ENCODE assay signal across 8 cellular contexts in genomic region chr7:140517546-140518369, GRCh38. TPM values are rescaled to one million over a fixed set of nuclear protein-coding genes. Genes with fewer than 3 reads are reported as not detected.
DNase-seq lines count a peak whose midpoint lies in the region; ATAC-seq, FAIRE-seq and TF ChIP-seq lines count a peak whose summit lies in the region.

No MANE protein-coding gene starts in this region.

- H3K4me1 ChIP-seq in SJSA1 (replicated peaks): peaks cover 8% of the 10 kb centered on the region
- H3K4me1 ChIP-seq in pancreas: no peaks in the 10 kb centered on the region
- H3K4me1 ChIP-seq in tibial artery: peaks cover 0 to 3% (median 0%) of the 10 kb centered on the region in 4 donors

- ATAC-seq in pancreas: peak; percentile 91 to 100 (median 98)

- WGBS in pancreas, 2 donors: 34 to 46% methylated on average over 31 of the region's 31 CpGs

- TF ChIP-seq POLR2A in NB4 (IDR thresholded peaks at IDR 0.05; ENCODE audit: extremely low read depth, insufficient read length): no peak

- DNase-seq in GM13977 (ENCODE audit: low spot score) (peak; percentile 80), NB4 (ENCODE audit: low read depth) (peak; percentile 90), SJSA1 (ENCODE audit: low read depth in 1 of 2, low spot score in 2 of 2) (peak; percentile 85 to 91), glomerular endothelial cell (ENCODE audit: extremely low read depth, low read depth, low spot score) (peak; percentile 48), pancreas (peak; percentile 74 to 94 (median 85)), tibial artery (peak; percentile 88 to 91)
- DNase-seq in activated naive CD4-positive, alpha-beta T cell treated with Interleukin-2 at 50 U/mL for 16 hours: peak; percentile 62

- H3K9me3 ChIP-seq in SJSA1 (replicated peaks): no peaks in the 10 kb centered on the region
- no peaks in the 10 kb centered on the region for H3K9me3 ChIP-seq in pancreas
- no peaks in the 10 kb centered on the region for H3K9me3 ChIP-seq in tibial artery

- intact Hi-C loops in pancreas (cut with DNase I) (loop anchor here in 2 of 3 donors (5.0 kb wide), 1 partner anchor 135 kb away; no protein-coding TSS in a partner anchor), tibial artery (cut with DNase I; ENCODE audit: low total_unique reads) (loop anchor here (5.0 kb wide), 1 partner anchor 135 kb away; no protein-coding TSS in a partner anchor)

- in situ Hi-C loops in GM13977 (cut with MboI; ENCODE audit: low pct_unique_long_range_greater_than_20kb, low sequenced_read_pairs, unreplicated experiment): loop anchor here (25.0 kb wide), 1 partner anchor 470 kb away; no protein-coding TSS in a partner anchor

- peak; percentile 96 for TF ChIP-seq CTCF in 22Rv1 (IDR thresholded peaks at IDR 0.05)
- TF ChIP-seq CTCF in GM13977 (IDR thresholded peaks at IDR 0.05; ENCODE audit: extremely low read depth, insufficient read depth, missing control alignments): peak; percentile 82
- peak; percentile 96 for TF ChIP-seq CTCF in NB4 (IDR thresholded peaks at IDR 0.05; ENCODE audit: low read depth, low read length)
- TF ChIP-seq CTCF in pancreas (IDR thresholded peaks at IDR 0.05): peak; percentile 64 to 78 (median 70)
- TF ChIP-seq CTCF in tibial artery (IDR thresholded peaks at IDR 0.05): peak; percentile 78 to 86

- peaks cover 8% of the 10 kb centered on the region; the same call in 1 of the 2 replicates for H3K36me3 ChIP-seq in SJSA1
- H3K36me3 ChIP-seq in pancreas: no peaks in the 10 kb centered on the region
- H3K36me3 ChIP-seq in tibial artery: no peaks in the 10 kb centered on the region

- H3K4me3 ChIP-seq in NB4 (ENCODE audit: low read depth, low read length) (no peak overlapping the region), SJSA1 (no peak overlapping the region), pancreas (no peak overlapping the region), tibial artery (no peak overlapping the region)

- FAIRE-seq in pancreas (lab: Jason Lieb, UNC): no peak

- H3K27ac ChIP-seq in 22Rv1 (no peak overlapping the region), SJSA1 (no peak overlapping the region), pancreas (no peak overlapping the region), tibial artery (no peak overlapping the region)

- H3K27me3 ChIP-seq in SJSA1 (replicated peaks) (no peaks in the 10 kb centered on the region), pancreas (no peaks in the 10 kb centered on the region), tibial artery (peaks cover 0 to 2% of the 10 kb centered on the region in 2 donors)

RNA-seq across cellular contexts. Expression of gene MKRN1, which starts 38.5 kb away (rescaled TPM):
- 46.6 and 50.5 TPM in 2 replicates for total RNA-seq in SJSA1 (2014; rRNA removed; shearing (Covaris generic))
- 31.8 and 39.3 TPM in 2 replicates for total RNA-seq in glomerular endothelial cell
- total RNA-seq in pancreas: 10 to 100 TPM; 59.3 to 65.8 (median 61.0) TPM
- polyA plus RNA-seq in pancreas: 10 to 100 TPM; 26.5 to 47.2 TPM
